In genomic region chr9:116154334-116154975, GRCh38 we compare ENCODE assay signal across 9 cellular contexts. TPM values are rescaled to one million over a fixed set of nuclear protein-coding genes. Genes with fewer than 3 reads are reported as not detected.
A peak's percentile ranks its signal among the peaks of the same experiment; 100 is the strongest.
DNase-seq lines count a peak whose midpoint lies in the region; ATAC-seq and TF ChIP-seq lines count a peak whose summit lies in the region.
"Had no signal": no experiment of that assay in that cellular context is flagged by ENCODE, and none has a peak within 500 bp of the region (broad histone marks: within the 10 kb centered on the region; RNA-seq: fewer than 3 reads in every experiment).

No MANE protein-coding gene starts in this region.

- H3K9me3 ChIP-seq in subcutaneous abdominal adipose tissue (ENCODE audit: control insufficient read depth in 5 of 5, low read length in 5 of 5): no peaks in the 10 kb centered on the region

- no peaks in the 10 kb centered on the region for H3K36me3 ChIP-seq in subcutaneous abdominal adipose tissue (ENCODE audit: control insufficient read depth in 5 of 5, insufficient read depth in 5 of 5, low read length in 5 of 5)

- H3K4me1 Mint-ChIP-seq in brain: peaks cover 46% of the 10 kb centered on the region

- H3K4me3 ChIP-seq in subcutaneous abdominal adipose tissue (ENCODE audit: low read depth in 1 of 5, low read length in 5 of 5): peak overlapping the region; percentile 48 to 72 (median 59)

- peak; percentile 63 for DNase-seq in DMS 273 (lab: John Stamatoyannopoulos, UW; ENCODE audit: unreplicated experiment)
- no peak for DNase-seq in DMS 273 treated with DMSO at 0.1 percent for 48 hours (lab: John Stamatoyannopoulos, UW)
- peak; percentile 66 for DNase-seq in islet precursor cell
- DNase-seq in stimulated activated naive CD4-positive, alpha-beta T cell (lab: John Stamatoyannopoulos, UW): no peak
- DNase-seq in stimulated activated CD4-positive, alpha-beta T cell treated with anti-CD3 and anti-CD28 coated beads, Interleukin-2, amount 100 ng/mL, for 24 hours: no peak

- peaks cover 89% of the 10 kb centered on the region for H3K27me3 Mint-ChIP-seq in brain

- ATAC-seq in HG03469 (IDR thresholded peaks at IDR 0.05; ENCODE audit: unreplicated experiment): no peak

- peak overlapping the region; percentile 67 to 88 (median 83) for H3K4me3 Mint-ChIP-seq in brain

- H3K27ac Mint-ChIP-seq in brain: no peak overlapping the region

- H3K27me3 ChIP-seq in subcutaneous abdominal adipose tissue (ENCODE audit: control insufficient read depth in 5 of 5, insufficient read depth in 4 of 5, low read length in 5 of 5): peaks cover 0 to 9% (median 5%) of the 10 kb centered on the region in 5 donors

- H3K4me1 ChIP-seq in subcutaneous abdominal adipose tissue (ENCODE audit: control insufficient read depth in 5 of 5, insufficient read depth in 5 of 5, low read length in 5 of 5): peaks cover 7 to 49% (median 42%) of the 10 kb centered on the region in 5 donors

- H3K27ac ChIP-seq in subcutaneous abdominal adipose tissue (ENCODE audit: low read depth, low read length): peak overlapping the region; percentile 17
- H3K27ac ChIP-seq: 22Rv1 had no signal

- peak overlapping the region in 3 of 5 donors; percentile 70 to 79 (median 71) for H3K9ac ChIP-seq in subcutaneous abdominal adipose tissue (ENCODE audit: low read length in 5 of 5)

- H3K36me3 Mint-ChIP-seq in brain: no peaks in the 10 kb centered on the region

- peaks cover 0 to 10% (median 0%) of the 10 kb centered on the region in 5 experiments for H3K9me3 Mint-ChIP-seq in brain

- TF ChIP-seq CTCF in brain (conservative IDR thresholded peaks at IDR 0.05): no peak

RNA-seq across cellular contexts. Expression of gene PAPPA, which starts 0.9 kb away (rescaled TPM):
- not detected for polyA plus RNA-seq in brain (ENCODE audit: insufficient read depth, low read depth, low replicate concordance)

Comparison
In these comparisons a context has a peak if more than half of its experiments do, and no peak if none do; other contexts are left out.
1. DNase-seq: peak in DMS 273 (single experiment) and islet precursor cell (single experiment); none in DMS 273 treated with DMSO at 0.1 percent for 48 hours (single experiment), stimulated activated naive CD4-positive, alpha-beta T cell (0 of 6) and stimulated activated CD4-positive, alpha-beta T cell treated with anti-CD3 and anti-CD28 coated beads, Interleukin-2, amount 100 ng/mL, for 24 hours (0 of 2).